1 cellular context compared by ENCODE assay signal in the genomic region with DNA sequence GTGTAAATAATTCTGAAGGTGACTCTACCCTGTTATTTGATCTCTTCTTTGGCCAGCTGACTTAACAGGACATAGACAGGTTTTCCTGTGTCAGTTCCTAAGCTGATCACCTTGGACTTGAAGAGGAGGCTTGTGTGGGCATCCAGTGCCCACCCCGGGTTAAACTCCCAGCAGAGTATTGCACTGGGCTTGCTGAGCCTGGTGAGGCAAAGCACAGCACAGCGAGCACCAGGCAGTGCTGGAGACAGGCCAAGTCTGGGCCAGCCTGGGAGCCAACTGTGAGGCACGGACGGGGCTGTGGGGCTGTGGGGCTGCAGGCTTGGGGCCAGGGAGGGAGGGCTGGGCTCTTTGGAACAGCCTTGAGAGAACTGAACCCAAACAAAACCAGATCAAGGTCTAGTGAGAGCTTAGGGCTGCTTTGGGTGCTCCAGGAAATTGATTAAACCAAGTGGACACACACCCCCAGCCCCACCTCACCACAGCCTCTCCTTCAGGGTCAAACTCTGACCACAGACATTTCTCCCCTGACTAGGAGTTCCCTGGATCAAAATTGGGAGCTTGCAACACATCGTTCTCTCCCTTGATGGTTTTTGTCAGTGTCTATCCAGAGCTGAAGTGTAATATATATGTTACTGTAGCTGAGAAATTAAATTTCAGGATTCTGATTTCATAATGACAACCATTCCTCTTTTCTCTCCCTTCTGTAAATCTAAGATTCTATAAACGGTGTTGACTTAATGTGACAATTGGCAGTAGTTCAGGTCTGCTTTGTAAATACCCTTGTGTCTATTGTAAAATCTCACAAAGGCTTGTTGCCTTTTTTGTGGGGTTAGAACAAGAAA.
TF ChIP-seq lines count a peak whose summit lies in the region.

No MANE protein-coding gene starts in this region.

TF ChIP-seq in GM23338, 12 proteins besides CTCF, POLR2A, EP300 and RAD21:
- TF ChIP-seq, protein P1, sequence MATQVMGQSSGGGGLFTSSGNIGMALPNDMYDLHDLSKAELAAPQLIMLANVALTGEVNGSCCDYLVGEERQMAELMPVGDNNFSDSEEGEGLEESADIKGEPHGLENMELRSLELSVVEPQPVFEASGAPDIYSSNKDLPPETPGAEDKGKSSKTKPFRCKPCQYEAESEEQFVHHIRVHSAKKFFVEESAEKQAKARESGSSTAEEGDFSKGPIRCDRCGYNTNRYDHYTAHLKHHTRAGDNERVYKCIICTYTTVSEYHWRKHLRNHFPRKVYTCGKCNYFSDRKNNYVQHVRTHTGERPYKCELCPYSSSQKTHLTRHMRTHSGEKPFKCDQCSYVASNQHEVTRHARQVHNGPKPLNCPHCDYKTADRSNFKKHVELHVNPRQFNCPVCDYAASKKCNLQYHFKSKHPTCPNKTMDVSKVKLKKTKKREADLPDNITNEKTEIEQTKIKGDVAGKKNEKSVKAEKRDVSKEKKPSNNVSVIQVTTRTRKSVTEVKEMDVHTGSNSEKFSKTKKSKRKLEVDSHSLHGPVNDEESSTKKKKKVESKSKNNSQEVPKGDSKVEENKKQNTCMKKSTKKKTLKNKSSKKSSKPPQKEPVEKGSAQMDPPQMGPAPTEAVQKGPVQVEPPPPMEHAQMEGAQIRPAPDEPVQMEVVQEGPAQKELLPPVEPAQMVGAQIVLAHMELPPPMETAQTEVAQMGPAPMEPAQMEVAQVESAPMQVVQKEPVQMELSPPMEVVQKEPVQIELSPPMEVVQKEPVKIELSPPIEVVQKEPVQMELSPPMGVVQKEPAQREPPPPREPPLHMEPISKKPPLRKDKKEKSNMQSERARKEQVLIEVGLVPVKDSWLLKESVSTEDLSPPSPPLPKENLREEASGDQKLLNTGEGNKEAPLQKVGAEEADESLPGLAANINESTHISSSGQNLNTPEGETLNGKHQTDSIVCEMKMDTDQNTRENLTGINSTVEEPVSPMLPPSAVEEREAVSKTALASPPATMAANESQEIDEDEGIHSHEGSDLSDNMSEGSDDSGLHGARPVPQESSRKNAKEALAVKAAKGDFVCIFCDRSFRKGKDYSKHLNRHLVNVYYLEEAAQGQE (IDR thresholded peaks at IDR 0.05; ENCODE audit: unreplicated experiment) = no peak
- TF ChIP-seq JUNB (IDR thresholded peaks at IDR 0.05; ENCODE audit: unreplicated experiment) (no peak), EZH2phosphoT487 (IDR thresholded peaks at IDR 0.05; ENCODE audit: unreplicated experiment) (no peak), ZNF331 (CRISPR knock-in tag; IDR thresholded peaks at IDR 0.05; ENCODE audit: low read depth) (no peak), ZNF114 (CRISPR knock-in tag; IDR thresholded peaks at IDR 0.05) (no peak), EZH2 (IDR thresholded peaks at IDR 0.05; ENCODE audit: low read depth, unreplicated experiment) (no peak), CREB1 (CRISPR knock-in tag; IDR thresholded peaks at IDR 0.05; ENCODE audit: low read depth) (no peak), NANOG (IDR thresholded peaks at IDR 0.05; ENCODE audit: borderline replicate concordance) (no peak)
- TF ChIP-seq, protein P2, sequence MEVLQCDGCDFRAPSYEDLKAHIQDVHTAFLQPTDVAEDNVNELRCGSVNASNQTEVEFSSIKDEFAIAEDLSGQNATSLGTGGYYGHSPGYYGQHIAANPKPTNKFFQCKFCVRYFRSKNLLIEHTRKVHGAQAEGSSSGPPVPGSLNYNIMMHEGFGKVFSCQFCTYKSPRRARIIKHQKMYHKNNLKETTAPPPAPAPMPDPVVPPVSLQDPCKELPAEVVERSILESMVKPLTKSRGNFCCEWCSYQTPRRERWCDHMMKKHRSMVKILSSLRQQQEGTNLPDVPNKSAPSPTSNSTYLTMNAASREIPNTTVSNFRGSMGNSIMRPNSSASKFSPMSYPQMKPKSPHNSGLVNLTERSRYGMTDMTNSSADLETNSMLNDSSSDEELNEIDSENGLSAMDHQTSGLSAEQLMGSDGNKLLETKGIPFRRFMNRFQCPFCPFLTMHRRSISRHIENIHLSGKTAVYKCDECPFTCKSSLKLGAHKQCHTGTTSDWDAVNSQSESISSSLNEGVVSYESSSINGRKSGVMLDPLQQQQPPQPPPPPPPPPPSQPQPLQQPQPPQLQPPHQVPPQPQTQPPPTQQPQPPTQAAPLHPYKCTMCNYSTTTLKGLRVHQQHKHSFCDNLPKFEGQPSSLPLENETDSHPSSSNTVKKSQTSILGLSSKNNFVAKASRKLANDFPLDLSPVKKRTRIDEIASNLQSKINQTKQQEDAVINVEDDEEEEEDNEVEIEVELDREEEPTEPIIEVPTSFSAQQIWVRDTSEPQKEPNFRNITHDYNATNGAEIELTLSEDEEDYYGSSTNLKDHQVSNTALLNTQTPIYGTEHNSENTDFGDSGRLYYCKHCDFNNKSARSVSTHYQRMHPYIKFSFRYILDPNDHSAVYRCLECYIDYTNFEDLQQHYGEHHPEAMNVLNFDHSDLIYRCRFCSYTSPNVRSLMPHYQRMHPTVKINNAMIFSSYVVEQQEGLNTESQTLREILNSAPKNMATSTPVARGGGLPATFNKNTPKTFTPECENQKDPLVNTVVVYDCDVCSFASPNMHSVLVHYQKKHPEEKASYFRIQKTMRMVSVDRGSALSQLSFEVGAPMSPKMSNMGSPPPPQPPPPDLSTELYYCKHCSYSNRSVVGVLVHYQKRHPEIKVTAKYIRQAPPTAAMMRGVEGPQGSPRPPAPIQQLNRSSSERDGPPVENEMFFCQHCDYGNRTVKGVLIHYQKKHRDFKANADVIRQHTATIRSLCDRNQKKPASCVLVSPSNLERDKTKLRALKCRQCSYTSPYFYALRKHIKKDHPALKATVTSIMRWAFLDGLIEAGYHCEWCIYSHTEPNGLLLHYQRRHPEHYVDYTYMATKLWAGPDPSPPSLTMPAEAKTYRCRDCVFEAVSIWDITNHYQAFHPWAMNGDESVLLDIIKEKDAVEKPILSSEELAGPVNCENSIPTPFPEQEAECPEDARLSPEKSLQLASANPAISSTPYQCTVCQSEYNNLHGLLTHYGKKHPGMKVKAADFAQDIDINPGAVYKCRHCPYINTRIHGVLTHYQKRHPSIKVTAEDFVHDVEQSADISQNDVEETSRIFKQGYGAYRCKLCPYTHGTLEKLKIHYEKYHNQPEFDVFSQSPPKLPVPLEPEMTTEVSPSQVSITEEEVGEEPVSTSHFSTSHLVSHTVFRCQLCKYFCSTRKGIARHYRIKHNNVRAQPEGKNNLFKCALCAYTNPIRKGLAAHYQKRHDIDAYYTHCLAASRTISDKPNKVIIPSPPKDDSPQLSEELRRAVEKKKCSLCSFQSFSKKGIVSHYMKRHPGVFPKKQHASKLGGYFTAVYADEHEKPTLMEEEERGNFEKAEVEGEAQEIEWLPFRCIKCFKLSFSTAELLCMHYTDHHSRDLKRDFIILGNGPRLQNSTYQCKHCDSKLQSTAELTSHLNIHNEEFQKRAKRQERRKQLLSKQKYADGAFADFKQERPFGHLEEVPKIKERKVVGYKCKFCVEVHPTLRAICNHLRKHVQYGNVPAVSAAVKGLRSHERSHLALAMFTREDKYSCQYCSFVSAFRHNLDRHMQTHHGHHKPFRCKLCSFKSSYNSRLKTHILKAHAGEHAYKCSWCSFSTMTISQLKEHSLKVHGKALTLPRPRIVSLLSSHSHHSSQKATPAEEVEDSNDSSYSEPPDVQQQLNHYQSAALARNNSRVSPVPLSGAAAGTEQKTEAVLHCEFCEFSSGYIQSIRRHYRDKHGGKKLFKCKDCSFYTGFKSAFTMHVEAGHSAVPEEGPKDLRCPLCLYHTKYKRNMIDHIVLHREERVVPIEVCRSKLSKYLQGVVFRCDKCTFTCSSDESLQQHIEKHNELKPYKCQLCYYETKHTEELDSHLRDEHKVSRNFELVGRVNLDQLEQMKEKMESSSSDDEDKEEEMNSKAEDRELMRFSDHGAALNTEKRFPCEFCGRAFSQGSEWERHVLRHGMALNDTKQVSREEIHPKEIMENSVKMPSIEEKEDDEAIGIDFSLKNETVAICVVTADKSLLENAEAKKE (CRISPR knock-in tag; IDR thresholded peaks at IDR 0.05) = no peak
TF ChIP-seq in GM23338: peak in this region for 0.
